Comparison of ENCODE assay signal across 23 cellular contexts in the genomic region with DNA sequence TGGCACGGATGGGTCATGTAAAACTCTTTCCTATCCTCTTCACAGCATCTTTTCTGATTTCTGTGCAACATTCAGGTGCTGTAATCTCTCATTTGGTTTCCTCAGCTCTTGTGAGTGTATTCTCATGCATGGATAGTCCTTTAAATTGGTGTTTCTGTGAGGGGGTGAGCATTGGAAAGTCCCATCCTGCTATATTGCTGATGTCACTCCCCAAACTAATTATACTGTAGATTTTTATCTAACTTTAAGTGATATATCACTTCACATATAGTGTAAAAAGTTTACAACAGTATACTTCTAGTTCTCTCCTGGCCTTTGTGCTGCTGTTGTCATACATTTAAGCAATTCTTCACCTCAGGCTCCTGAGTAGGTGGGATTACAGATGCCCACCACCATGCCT.
DNase-seq lines count a peak whose midpoint lies in the region; ATAC-seq and TF ChIP-seq lines count a peak whose summit lies in the region.
"Had no signal": no experiment of that assay in that cellular context is flagged by ENCODE, and none has a peak within 500 bp of the region (broad histone marks: within the 10 kb centered on the region; RNA-seq: fewer than 3 reads in every experiment).

No MANE protein-coding gene starts in this region.

- H4K20me1 ChIP-seq in neural progenitor cell (ENCODE audit: low read depth), result no peaks in the 10 kb centered on the region

- H3K4me1 ChIP-seq in neural progenitor cell (no peaks in the 10 kb centered on the region), adrenal gland (replicated peaks in 1 of 2) (no peaks in the 10 kb centered on the region)
- H3K4me1 ChIP-seq: BE2C; BLaER1 treated with 17β-estradiol and CSF1 and Interleukin-3, amounts not matched to agents 10 nM and 100 nM had no signal

- H3K36me3 Mint-ChIP-seq in neural progenitor cell, result peaks cover 13% of the 10 kb centered on the region

- no peaks in the 10 kb centered on the region for H3F3A ChIP-seq in neural progenitor cell (ENCODE audit: low read depth)

- H3K9me3 ChIP-seq in neural progenitor cell (ENCODE audit: low read depth), result no peaks in the 10 kb centered on the region
- H3K9me3 ChIP-seq in adrenal gland (replicated peaks in 1 of 3), result no peaks in the 10 kb centered on the region
- H3K9me3 ChIP-seq: A549, BE2C had no signal

- 89 to 97% (median 94%) methylated on average over 1 of the region's 1 CpG for WGBS in adrenal gland, 4 donors

- no peaks in the 10 kb centered on the region for H3K27me3 Mint-ChIP-seq in neural progenitor cell (ENCODE audit: insufficient read depth, low read depth)
- H3K27me3 Mint-ChIP-seq: CD4-positive, alpha-beta T cell had no signal

- peak overlapping the region; percentile 8 for H3K4me3 Mint-ChIP-seq in neural progenitor cell
- H3K4me3 Mint-ChIP-seq: CD14-positive monocyte; CD4-positive, alpha-beta T cell; CD8-positive, alpha-beta memory T cell had no signal

- H3K9ac ChIP-seq in neural progenitor cell, result no peak overlapping the region
- H3K9ac ChIP-seq: BLaER1 treated with 17β-estradiol and CSF1 and Interleukin-3, amounts not matched to agents 10 nM and 100 nM; GM23248 had no signal

- H3K36me3 ChIP-seq in GM06990 (ENCODE audit: control insufficient read depth, insufficient read depth, low read length), result no peaks in the 10 kb centered on the region
- H3K36me3 ChIP-seq in neural progenitor cell, result no peaks in the 10 kb centered on the region
- peaks cover 0 to 20% of the 10 kb centered on the region in 2 donors for H3K36me3 ChIP-seq in adrenal gland (replicated peaks in 1 of 2)

- TF ChIP-seq POLR2A in adrenal gland (IDR thresholded peaks at IDR 0.05), result no peak

- H3K4me3 ChIP-seq in GM06990 (replicated peaks; ENCODE audit: low read depth, low read length) (no peak overlapping the region), neural progenitor cell (no peak overlapping the region), adrenal gland (no peak overlapping the region)
- H3K4me3 ChIP-seq: A549; BLaER1 treated with 17β-estradiol and CSF1 and Interleukin-3, amounts not matched to agents 10 nM and 100 nM; GM23248 had no signal

- H2AFZ ChIP-seq in neural progenitor cell (replicated peaks), result no peak overlapping the region
- H2AFZ ChIP-seq: GM23248 had no signal

- H3K27ac Mint-ChIP-seq in neural progenitor cell, result no peak overlapping the region
- H3K27ac Mint-ChIP-seq: CD4-positive, alpha-beta T cell; CD8-positive, alpha-beta memory T cell had no signal

- H3K4me1 Mint-ChIP-seq in neural progenitor cell, result no peaks in the 10 kb centered on the region
- H3K4me1 Mint-ChIP-seq: CD14-positive monocyte; CD8-positive, alpha-beta memory T cell had no signal

- H3K9me3 Mint-ChIP-seq in neural progenitor cell, result no peaks in the 10 kb centered on the region
- H3K9me3 Mint-ChIP-seq: CD4-positive, alpha-beta T cell had no signal

- H3K27ac ChIP-seq in neural progenitor cell (no peak overlapping the region), adrenal gland (no peak overlapping the region)
- H3K27ac ChIP-seq: A549; BLaER1 treated with 17β-estradiol and CSF1 and Interleukin-3, amounts not matched to agents 10 nM and 100 nM; GM23248 had no signal

- H3K27me3 ChIP-seq in GM06990 (replicated peaks; ENCODE audit: control insufficient read depth, insufficient read depth, low read length) (no peaks in the 10 kb centered on the region), neural progenitor cell (no peaks in the 10 kb centered on the region), adrenal gland (no peaks in the 10 kb centered on the region)
- H3K27me3 ChIP-seq: BE2C; BLaER1 treated with 17β-estradiol and CSF1 and Interleukin-3, amounts not matched to agents 10 nM and 100 nM had no signal

- no peak for TF ChIP-seq CTCF in GM06990 (IDR thresholded peaks at IDR 0.05; ENCODE audit: insufficient read depth, low read length, poor library complexity, severe bottlenecking)
- TF ChIP-seq CTCF in GM20000 (IDR thresholded peaks at IDR 0.05; ENCODE audit: extremely low read depth, missing control alignments), result no peak
- TF ChIP-seq CTCF in neural progenitor cell (IDR thresholded peaks at IDR 0.05), result no peak
- no peak for TF ChIP-seq CTCF in adrenal gland (IDR thresholded peaks at IDR 0.05)
- TF ChIP-seq CTCF in GM10266 (IDR thresholded peaks at IDR 0.05; ENCODE audit: control insufficient read depth, insufficient read depth, low read depth, missing control alignments), result no peak

- DNase-seq in GM06990 (ENCODE audit: extremely low read depth, insufficient read length) (peak; percentile 52), GM20000 (ENCODE audit: low spot score) (peak; percentile 8), neural progenitor cell (ENCODE audit: low spot score) (no peak), NCI-H2171 treated with DMSO at 0.1 percent for 48 hours (lab: John Stamatoyannopoulos, UW) (no peak), adrenal gland (no peak), GM10266 (ENCODE audit: extremely low spot score) (no peak)
- DNase-seq: 8988T; ACHN; AML-193; BE2C; Calu3; CD4-positive, alpha-beta T cell; CD8-positive, alpha-beta memory T cell; DMS53; DMS79 treated with DMSO at 0.1 percent for 48 hours; GF-D8; GM23248; H7; HCEC 1CT had no signal

- no peak overlapping the region for H3K4me2 ChIP-seq in neural progenitor cell
- H3K4me2 ChIP-seq: A549; BLaER1 treated with 17β-estradiol and CSF1 and Interleukin-3, amounts not matched to agents 10 nM and 100 nM had no signal

- no peak for ATAC-seq in GM19324 (IDR thresholded peaks at IDR 0.05; ENCODE audit: low FRiP score, unreplicated experiment)

- intact Hi-C loops in adrenal gland (cut with DNase I), result no loop called here

- H3K79me2 ChIP-seq in neural progenitor cell (ENCODE audit: low read depth), result no peaks in the 10 kb centered on the region

Comparison
In these comparisons a context has a peak if more than half of its experiments do, and no peak if none do; other contexts are left out.
1. DNase-seq: peak in GM06990 (single experiment) and GM20000 (single experiment); none in neural progenitor cell (single experiment), NCI-H2171 treated with DMSO at 0.1 percent for 48 hours (single experiment), adrenal gland (0 of 7) and GM10266 (single experiment).